Comparison of ENCODE assay signal across 10 cellular contexts in the genomic region with DNA sequence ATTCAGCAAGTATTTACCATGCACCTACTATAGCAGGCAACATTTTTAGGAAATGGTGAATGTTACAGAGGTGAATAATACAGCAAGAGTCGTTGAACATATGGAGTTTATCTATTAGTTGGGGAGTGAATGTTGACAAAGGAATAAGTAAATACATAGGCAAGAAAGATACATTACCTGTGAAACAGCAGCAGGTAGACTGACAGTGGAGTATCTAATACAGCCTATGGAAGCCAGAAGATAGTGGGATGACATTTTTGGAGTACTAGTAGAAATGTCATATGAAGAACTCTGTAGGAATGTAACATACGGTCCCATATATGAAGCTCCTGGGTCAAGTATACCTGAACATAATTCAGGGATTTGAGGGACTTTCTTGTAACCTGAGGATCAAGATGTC. TPM values are rescaled to one million over a fixed set of nuclear protein-coding genes. Genes with fewer than 3 reads are reported as not detected.
"Had no signal": no experiment of that assay in that cellular context is flagged by ENCODE, and none has a peak within 500 bp of the region (broad histone marks: within the 10 kb centered on the region; RNA-seq: fewer than 3 reads in every experiment).

No MANE protein-coding gene starts in this region.

- H3K27ac Mint-ChIP-seq: GM23338, HFFc6 had no signal

- DNase-seq: H7, HFFc6, IMR-90, Karpas-422 had no signal

- H3K4me3 Mint-ChIP-seq: GM23338, HFFc6 had no signal

- H3K9me3 ChIP-seq: HAP-1 had no signal

- FAIRE-seq: K562 had no signal

- H3K4me3 ChIP-seq: GM23338, HAP-1, K562 had no signal

- ATAC-seq: GM23338, HCT116, K562 had no signal

- H3K27ac ChIP-seq: HL-60, KMS-11 had no signal

- H3K4me2 ChIP-seq: GM23338, KMS-11 had no signal

- H3K9ac ChIP-seq: KMS-11 had no signal

- H3K4me1 ChIP-seq: HAP-1 had no signal

- H3K36me3 ChIP-seq: HAP-1 had no signal

- H2AFZ ChIP-seq: GM23338 had no signal

RNA-seq across cellular contexts. Expression of a gene that starts 2.1 kb away (rescaled TPM):
- total RNA-seq: HFFc6, IMR-90, K562 had no signal
- polyA plus RNA-seq: IMR-90, K562 had no signal
